1 cellular context compared by ENCODE assay signal in genomic region chr6:139977887-139978332, GRCh38.
TF ChIP-seq lines count a peak whose summit lies in the region.

No MANE protein-coding gene starts in this region.

TF ChIP-seq in K562, 482 proteins besides CTCF, POLR2A, EP300 and RAD21 (continued from another document):
- TF ChIP-seq E2F4 (CRISPR knock-in tag; IDR thresholded peaks at IDR 0.05; ENCODE audit: low read depth), result no peak
- no peak for TF ChIP-seq C11orf30 (IDR thresholded peaks at IDR 0.05; ENCODE audit: low read depth)
- TF ChIP-seq FOXJ3 (CRISPR knock-in tag; IDR thresholded peaks at IDR 0.05), result no peak
- no peak for TF ChIP-seq RBM17 (IDR thresholded peaks at IDR 0.05; ENCODE audit: borderline replicate concordance, low read depth, low read length)
- TF ChIP-seq FOXA3 (CRISPR knock-in tag; conservative IDR thresholded peaks at IDR 0.05 in 1 of 2, IDR thresholded peaks at IDR 0.05 in 1 of 2), result no peak
- TF ChIP-seq FOXJ2 (tag; IDR thresholded peaks at IDR 0.05), result peak; percentile 94
- no peak for TF ChIP-seq FOXK2 (conservative IDR thresholded peaks at IDR 0.05 in 1 of 2, IDR thresholded peaks at IDR 0.05 in 1 of 2; ENCODE audit: low read depth in 2 of 2)
- no peak for TF ChIP-seq SAFB (IDR thresholded peaks at IDR 0.05; ENCODE audit: borderline replicate concordance, low read depth, low read length)
- TF ChIP-seq MLX (CRISPR knock-in tag; conservative IDR thresholded peaks at IDR 0.05), result no peak
- no peak for TF ChIP-seq CEBPZ (IDR thresholded peaks at IDR 0.05; ENCODE audit: borderline replicate concordance, low read depth, low read length)
- no peak for TF ChIP-seq TEAD2 (tag; IDR thresholded peaks at IDR 0.05)
- no peak for TF ChIP-seq ZNF217 (CRISPR knock-in tag; IDR thresholded peaks at IDR 0.05)
- no peak for TF ChIP-seq TOE1 (IDR thresholded peaks at IDR 0.05; ENCODE audit: borderline replicate concordance)
- no peak for TF ChIP-seq TOE1 (CRISPR knock-in tag; IDR thresholded peaks at IDR 0.05; ENCODE audit: borderline replicate concordance, low read depth)
- peak; percentile 49 for TF ChIP-seq DACH1 (IDR thresholded peaks at IDR 0.05; ENCODE audit: partially characterized antibody)
- no peak for TF ChIP-seq HES1 (IDR thresholded peaks at IDR 0.05; ENCODE audit: low read depth)
- no peak for TF ChIP-seq ETS1 (conservative IDR thresholded peaks at IDR 0.05; ENCODE audit: control insufficient read depth, low read depth, low read length)
- TF ChIP-seq KAT8 (IDR thresholded peaks at IDR 0.05; ENCODE audit: low read depth), result no peak
- no peak for TF ChIP-seq LARP7 (IDR thresholded peaks at IDR 0.05)
- no peak for TF ChIP-seq ZNF239 (CRISPR knock-in tag; IDR thresholded peaks at IDR 0.05)
- TF ChIP-seq ZNF311 (CRISPR knock-in tag; IDR thresholded peaks at IDR 0.05), result no peak
- no peak for TF ChIP-seq ZNF445 (CRISPR knock-in tag; IDR thresholded peaks at IDR 0.05; ENCODE audit: low read depth)
- TF ChIP-seq ZNF785 (CRISPR knock-in tag; IDR thresholded peaks at IDR 0.05), result no peak
- TF ChIP-seq ADNP (tag; IDR thresholded peaks at IDR 0.05), result no peak
- TF ChIP-seq ZNF133 (CRISPR knock-in tag; IDR thresholded peaks at IDR 0.05), result no peak
- TF ChIP-seq TFE3 (CRISPR knock-in tag; IDR thresholded peaks at IDR 0.05), result no peak
- peak; percentile 35; the same call in 1 of the 2 replicates for TF ChIP-seq ARID1B (IDR thresholded peaks at IDR 0.05)
- TF ChIP-seq SRSF3 (IDR thresholded peaks at IDR 0.05; ENCODE audit: insufficient read depth, low read length), result no peak
- TF ChIP-seq ATF3 (IDR thresholded peaks at IDR 0.05), result peak; percentile 84
- TF ChIP-seq ATF3 (CRISPR knock-in tag; conservative IDR thresholded peaks at IDR 0.05), result 0 out of 2 replicates have a peak, but pooled peaks have one; percentile 34
- TF ChIP-seq HOMEZ (CRISPR knock-in tag; IDR thresholded peaks at IDR 0.05), result no peak
